In genomic region chr11:114818382-114818781, GRCh38 we compare ENCODE assay signal across 20 cellular contexts.
"Had no signal": no experiment of that assay in that cellular context is flagged by ENCODE, and none has a peak within 500 bp of the region (broad histone marks: within the 10 kb centered on the region; RNA-seq: fewer than 3 reads in every experiment).

No MANE protein-coding gene starts in this region.

- H3K9me3 ChIP-seq: right atrium auricular region, stomach, thyroid gland, vagina had no signal

- H3K36me3 Mint-ChIP-seq: memory B cell; natural killer cell; stimulated activated effector memory CD8-positive, alpha-beta T cell treated with anti-CD3 and anti-CD28 coated beads, Interleukin-12 subunit alpha, Interleukin-12 subunit beta, amount 100 ng/mL, for 72 hours had no signal

- H3K36me3 ChIP-seq: right atrium auricular region, stomach, thyroid gland, vagina had no signal

- H3K27ac Mint-ChIP-seq: effector memory CD8-positive, alpha-beta T cell; memory B cell; natural killer cell; progenitor cell of endocrine pancreas; stimulated activated effector memory CD8-positive, alpha-beta T cell treated with anti-CD3 and anti-CD28 coated beads, Interleukin-12 subunit alpha, Interleukin-12 subunit beta, amount 100 ng/mL, for 72 hours had no signal

- H3K27ac ChIP-seq: parathyroid adenoma, right atrium auricular region, stomach, thyroid gland, vagina had no signal

- H3K4me1 Mint-ChIP-seq: memory B cell; natural killer cell; neural crest cell; stimulated activated effector memory CD8-positive, alpha-beta T cell treated with anti-CD3 and anti-CD28 coated beads, Interleukin-12 subunit alpha, Interleukin-12 subunit beta, amount 100 ng/mL, for 72 hours had no signal

- H3K9me3 Mint-ChIP-seq: effector memory CD8-positive, alpha-beta T cell had no signal

- H3K4me1 ChIP-seq: parathyroid adenoma, right atrium auricular region, stomach, thyroid gland, vagina had no signal

- DNase-seq: cortex of kidney; effector memory CD8-positive, alpha-beta T cell; kidney; natural killer cell; stimulated activated CD4-positive, alpha-beta T cell treated with anti-CD3 and anti-CD28 coated beads, Interleukin-12 subunit alpha, Interleukin-12 subunit beta, amount 100 ng/mL, for 4 hours; stimulated activated CD4-positive, alpha-beta T cell treated with anti-CD3 and anti-CD28 coated beads, Interleukin-1b, Interleukin-23, amount 100 ng/mL, for 48 hours; stimulated activated CD4-positive, alpha-beta T cell treated with anti-CD3 and anti-CD28 coated beads, Interleukin-4, amount 100 ng/mL, for 24 hours; stimulated activated naive CD4-positive, alpha-beta T cell treated with Interleukin-2 at 50 U/mL for 16 hours; stomach; thyroid gland; trophoblast cell had no signal

- H3K9ac ChIP-seq: parathyroid adenoma had no signal

- H3K4me3 Mint-ChIP-seq: effector memory CD8-positive, alpha-beta T cell; memory B cell; natural killer cell; neural crest cell; stimulated activated effector memory CD8-positive, alpha-beta T cell treated with anti-CD3 and anti-CD28 coated beads, Interleukin-12 subunit alpha, Interleukin-12 subunit beta, amount 100 ng/mL, for 72 hours had no signal

- H3K27me3 ChIP-seq: right atrium auricular region, thyroid gland, vagina had no signal

- H3K4me3 ChIP-seq: lung, right atrium auricular region, smooth muscle cell, stomach, thyroid gland, vagina had no signal
